Comparison of ENCODE assay signal across 20 cellular contexts in the genomic region with DNA sequence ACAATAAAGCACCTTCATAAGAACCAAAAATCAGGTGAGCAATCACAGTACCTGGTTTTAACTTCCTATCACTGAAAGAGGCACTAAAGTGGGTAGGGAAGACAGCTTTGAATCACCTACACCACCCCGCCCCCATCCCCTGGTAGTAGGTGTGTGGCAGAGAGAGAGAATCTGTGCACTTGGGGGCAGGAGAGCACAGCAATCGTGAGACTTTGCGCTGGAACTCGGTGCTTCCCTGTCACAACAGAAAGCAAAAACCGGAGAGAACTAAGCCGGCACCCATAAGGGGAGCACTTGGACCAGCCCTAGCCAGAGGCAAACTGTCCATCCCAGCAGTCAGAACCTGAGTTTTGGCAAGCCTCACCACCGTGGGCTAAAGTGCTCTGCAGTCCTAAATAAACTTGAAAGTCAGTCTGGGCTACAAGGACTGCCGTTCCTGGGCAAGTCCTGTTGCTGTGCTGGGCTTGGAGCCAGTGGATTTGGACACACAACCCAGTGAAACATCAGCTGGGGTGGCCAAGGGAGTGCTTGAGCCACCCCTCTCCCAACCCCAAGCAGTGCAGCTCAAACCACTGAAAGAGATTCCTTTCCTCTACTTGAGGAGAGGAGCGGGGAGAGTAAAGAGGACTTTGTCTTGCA. TPM values are rescaled to one million over a fixed set of nuclear protein-coding genes. Genes with fewer than 3 reads are reported as not detected.
DNase-seq lines count a peak whose midpoint lies in the region; ATAC-seq and TF ChIP-seq lines count a peak whose summit lies in the region.
"Had no signal": no experiment of that assay in that cellular context is flagged by ENCODE, and none has a peak within 500 bp of the region (broad histone marks: within the 10 kb centered on the region; RNA-seq: fewer than 3 reads in every experiment).

No MANE protein-coding gene starts in this region.

- no peak for DNase-seq in epithelial cell of proximal tubule (ENCODE audit: low read depth)
- peak; percentile 8 for DNase-seq in medulla oblongata (ENCODE audit: extremely low spot score)
- no peak for DNase-seq in KG1 (lab: John Stamatoyannopoulos, UW)
- no peak for DNase-seq in AG20443 (ENCODE audit: low spot score)
- DNase-seq in SIG-M5 (lab: John Stamatoyannopoulos, UW): no peak
- DNase-seq: activated naive CD8-positive, alpha-beta T cell treated with anti-CD3 and anti-CD28 coated beads, Interleukin-2, amount 50 U/mL, for 24 hours; Caco-2; effector memory CD8-positive, alpha-beta T cell; GF-D8; GOT3; naive thymus-derived CD8-positive, alpha-beta T cell; NCI-H1417; posterior cingulate gyrus had no signal

- POLR2A ChIA-PET in HEK293 (lab: Yijun Ruan, JAX): interaction anchor here (0.9 kb wide), 1 partner anchor 33 kb away, joined by 3 read pairs; a partner anchor contains a TSS

- H3K4me1 ChIP-seq in HEK293 (ENCODE audit: control insufficient read depth, insufficient read depth, low read length): no peaks in the 10 kb centered on the region
- H3K4me1 ChIP-seq: Caco-2, gastroesophageal sphincter had no signal

- H3K4me3 ChIP-seq in HEK293 (ENCODE audit: low read depth, low read length) (no peak overlapping the region), epithelial cell of proximal tubule (ENCODE audit: low read depth, low read length) (peak overlapping the region; percentile 31)
- H3K4me3 ChIP-seq: gastroesophageal sphincter, lung had no signal

- ATAC-seq in HG03097 (IDR thresholded peaks at IDR 0.05; ENCODE audit: low FRiP score, unreplicated experiment): no peak
- ATAC-seq: activated naive CD8-positive, alpha-beta T cell treated with anti-CD3 and anti-CD28 coated beads, Interleukin-2, amount 50 U/mL, for 24 hours; effector memory CD8-positive, alpha-beta T cell; gastroesophageal sphincter; naive thymus-derived CD8-positive, alpha-beta T cell had no signal

- H3K9me3 ChIP-seq in HEK293 (ENCODE audit: control insufficient read depth, insufficient read depth, low read depth, low read length): no peaks in the 10 kb centered on the region
- H3K9me3 ChIP-seq: Caco-2, gastroesophageal sphincter had no signal

- H3K27ac ChIP-seq in C4-2B: peak overlapping the region; percentile 9; the same call in 1 of the 2 replicates
- no peak overlapping the region for H3K27ac ChIP-seq in HEK293 (ENCODE audit: extremely low read depth, low read depth, low read length)
- H3K27ac ChIP-seq: gastroesophageal sphincter, KMS-11 had no signal

- H3K36me3 ChIP-seq in HEK293 (ENCODE audit: control insufficient read depth in 2 of 2, insufficient read depth in 1 of 2, low read length in 2 of 2): no peaks in the 10 kb centered on the region
- H3K36me3 ChIP-seq: gastroesophageal sphincter had no signal

- TF ChIP-seq CTCF in C4-2B (conservative IDR thresholded peaks at IDR 0.05) (no peak), HEK293 (tag by site-specific recombination; IDR thresholded peaks at IDR 0.05) (no peak), epithelial cell of proximal tubule (conservative IDR thresholded peaks at IDR 0.05; ENCODE audit: low read depth, low read length) (peak; percentile 18)

- CTCF ChIA-PET in HEK293 (lab: Yijun Ruan, JAX): interaction anchor here (1.0 kb wide), 1 partner anchor 19 kb away, joined by 3 read pairs; no protein-coding TSS in a partner anchor

TF ChIP-seq in HEK293, 187 proteins besides CTCF, POLR2A, EP300 and RAD21:
- TF ChIP-seq EGR2 (tag by site-specific recombination; IDR thresholded peaks at IDR 0.05; ENCODE audit: low read depth) (peak; percentile 21; the same call in 1 of the 2 replicates), ZNF785 (tag by site-specific recombination; IDR thresholded peaks at IDR 0.05) (no peak)

RNA-seq across cellular contexts. Expression of a gene that starts 32.1 kb away (rescaled TPM):
- 83.4 and 90.5 TPM in 2 replicates for total RNA-seq in epithelial cell of proximal tubule

RNA-seq across cellular contexts. Expression of a gene that starts 32.6 kb away (rescaled TPM):
- 41.2 and 57.0 TPM in 2 replicates for total RNA-seq in epithelial cell of proximal tubule

RNA-seq across cellular contexts. Expression of a gene that starts 34.2 kb away (rescaled TPM):
- 0.80 and 2.9 TPM in 2 replicates for total RNA-seq in epithelial cell of proximal tubule
- total RNA-seq: naive thymus-derived CD8-positive, alpha-beta T cell; RPMI7951 had no signal
